8 cellular contexts compared by ENCODE assay signal in genomic region chr2:91442246-91442905, GRCh38.
DNase-seq lines count a peak whose midpoint lies in the region; ATAC-seq and TF ChIP-seq lines count a peak whose summit lies in the region.

No MANE protein-coding gene starts in this region.

- H3K27me3 Mint-ChIP-seq in natural killer cell (ENCODE audit: low read depth in 2 of 2): peaks cover 0 to 8% of the 10 kb centered on the region in 2 donors
- H3K27me3 Mint-ChIP-seq in activated T-helper 1 cell treated with anti-CD3 and anti-CD28 coated beads, Interleukin-12 subunit alpha, Interleukin-12 subunit beta, Interleukin-2, Interleukin-4 antibody, amounts not matched to agents 30 ng/mL and 10 ng/mL and 1 ng/mL, durations not matched to agents 14 hours and 24 hours and 36 hours (ENCODE audit: insufficient read depth): peaks cover 9% of the 10 kb centered on the region

- H3K9me3 Mint-ChIP-seq in natural killer cell: peaks cover 5% of the 10 kb centered on the region in 2 donors
- H3K9me3 Mint-ChIP-seq in activated T-helper 1 cell treated with anti-CD3 and anti-CD28 coated beads, Interleukin-12 subunit alpha, Interleukin-12 subunit beta, Interleukin-2, Interleukin-4 antibody, amounts not matched to agents 30 ng/mL and 10 ng/mL and 1 ng/mL, durations not matched to agents 14 hours and 24 hours and 36 hours: peaks cover 6% of the 10 kb centered on the region

- no peaks in the 10 kb centered on the region for H3K9me3 ChIP-seq in HAP-1
- no peaks in the 10 kb centered on the region for H3K9me3 ChIP-seq in mesodermal cell (ENCODE audit: control insufficient read depth, low read length)

- 33 to 34% methylated on average over 80 to 82 of the region's 82 CpGs for WGBS in mesodermal cell (ENCODE audit: insufficient coverage in 2 of 2), 2 experiments

- TF ChIP-seq CTCF in natural killer cell (IDR thresholded peaks at IDR 0.05): no peak

- DNase-seq in HAP-1 (ENCODE audit: low spot score in 2 of 2) (peak in 1 of 2 experiments; percentile 25), dedifferentiated amniotic fluid mesenchymal stem cell (ENCODE audit: extremely low spot score) (peak; percentile 14), natural killer cell (no peak)
- DNase-seq in activated T-helper 1 cell treated with anti-CD3 and anti-CD28 coated beads, Interleukin-12 subunit alpha, Interleukin-12 subunit beta, Interleukin-2, Interleukin-4 antibody, amounts not matched to agents 30 ng/mL and 10 ng/mL and 1 ng/mL, durations not matched to agents 14 hours and 24 hours and 36 hours (ENCODE audit: low spot score): no peak
- DNase-seq in activated CD4-positive, CD25-positive, alpha-beta regulatory T cell (lab: John Stamatoyannopoulos, UW): no peak

- H3K27ac ChIP-seq in ACC112 (ENCODE audit: low read depth, low read length): no peak overlapping the region
- no peak overlapping the region for H3K27ac ChIP-seq in mesodermal cell (ENCODE audit: low read depth, low read length, severe bottlenecking)

- H3K27ac Mint-ChIP-seq in natural killer cell: no peak overlapping the region
- H3K27ac Mint-ChIP-seq in activated T-helper 1 cell treated with anti-CD3 and anti-CD28 coated beads, Interleukin-12 subunit alpha, Interleukin-12 subunit beta, Interleukin-2, Interleukin-4 antibody, amounts not matched to agents 30 ng/mL and 10 ng/mL and 1 ng/mL, durations not matched to agents 14 hours and 24 hours and 36 hours: no peak overlapping the region

- H3K27me3 ChIP-seq in ACC112 (ENCODE audit: insufficient read depth, low read length): peaks cover 17% of the 10 kb centered on the region
- peaks cover 18% of the 10 kb centered on the region for H3K27me3 ChIP-seq in HAP-1 (ENCODE audit: low read depth)

- intact Hi-C loops in natural killer cell (cut with micrococcal nuclease): no loop called here
- intact Hi-C loops in activated T-helper 1 cell treated with anti-CD3 and anti-CD28 coated beads, Interleukin-12 subunit alpha, Interleukin-12 subunit beta, Interleukin-2, Interleukin-4 antibody, amounts not matched to agents 30 ng/mL and 10 ng/mL and 1 ng/mL, durations not matched to agents 14 hours and 24 hours and 36 hours (cut with micrococcal nuclease): no loop called here

- H3K36me3 Mint-ChIP-seq in natural killer cell: peaks cover 7% of the 10 kb centered on the region
- no peaks in the 10 kb centered on the region for H3K36me3 Mint-ChIP-seq in activated T-helper 1 cell treated with anti-CD3 and anti-CD28 coated beads, Interleukin-12 subunit alpha, Interleukin-12 subunit beta, Interleukin-2, Interleukin-4 antibody, amounts not matched to agents 30 ng/mL and 10 ng/mL and 1 ng/mL, durations not matched to agents 14 hours and 24 hours and 36 hours (ENCODE audit: low read depth)

- no peaks in the 10 kb centered on the region for H3K79me2 ChIP-seq in ACC112 (ENCODE audit: control insufficient read depth, insufficient read depth, low read length, unreplicated experiment)

- H3K4me3 ChIP-seq in ACC112 (ENCODE audit: low read depth, low read length): peak overlapping the region; percentile 42
- peak overlapping the region; percentile 25 for H3K4me3 ChIP-seq in HAP-1
- H3K4me3 ChIP-seq in mesodermal cell (ENCODE audit: extremely low read depth, insufficient read depth, low read length, poor library complexity, severe bottlenecking): peak overlapping the region; percentile 42

- no peak overlapping the region for H2AFZ ChIP-seq in ACC112 (ENCODE audit: low read length, unreplicated experiment)

- no peak overlapping the region for H3K4me3 Mint-ChIP-seq in natural killer cell
- no peak overlapping the region for H3K4me3 Mint-ChIP-seq in activated T-helper 1 cell treated with anti-CD3 and anti-CD28 coated beads, Interleukin-12 subunit alpha, Interleukin-12 subunit beta, Interleukin-2, Interleukin-4 antibody, amounts not matched to agents 30 ng/mL and 10 ng/mL and 1 ng/mL, durations not matched to agents 14 hours and 24 hours and 36 hours

- no peaks in the 10 kb centered on the region for H3K4me1 Mint-ChIP-seq in natural killer cell
- H3K4me1 Mint-ChIP-seq in activated T-helper 1 cell treated with anti-CD3 and anti-CD28 coated beads, Interleukin-12 subunit alpha, Interleukin-12 subunit beta, Interleukin-2, Interleukin-4 antibody, amounts not matched to agents 30 ng/mL and 10 ng/mL and 1 ng/mL, durations not matched to agents 14 hours and 24 hours and 36 hours (ENCODE audit: low read depth): no peaks in the 10 kb centered on the region

- H3K36me3 ChIP-seq in ACC112 (ENCODE audit: insufficient read depth, low read length) (no peaks in the 10 kb centered on the region), HAP-1 (replicated peaks) (no peaks in the 10 kb centered on the region), mesodermal cell (ENCODE audit: control insufficient read depth, insufficient read depth, low read length) (no peaks in the 10 kb centered on the region)

- H3K4me1 ChIP-seq in ACC112 (ENCODE audit: control insufficient read depth, insufficient read depth, low read length, unreplicated experiment): no peaks in the 10 kb centered on the region
- H3K4me1 ChIP-seq in HAP-1: no peaks in the 10 kb centered on the region
- no peaks in the 10 kb centered on the region for H3K4me1 ChIP-seq in mesodermal cell (ENCODE audit: control insufficient read depth, insufficient read depth, low read length, poor library complexity, severe bottlenecking)

- in situ Hi-C loops in HAP-1 (cut with MboI; ENCODE audit: low sequenced_read_pairs): no loop called here

- no peak for ATAC-seq in HG03045 (IDR thresholded peaks at IDR 0.05; ENCODE audit: unreplicated experiment)
- no peak for ATAC-seq in natural killer cell
